Comparison of ENCODE assay signal across 9 cellular contexts in genomic region chr3:185630182-185630622, GRCh38. TPM values are rescaled to one million over a fixed set of nuclear protein-coding genes. Genes with fewer than 3 reads are reported as not detected.
DNase-seq lines count a peak whose midpoint lies in the region; ATAC-seq and TF ChIP-seq lines count a peak whose summit lies in the region.
"Had no signal": no experiment of that assay in that cellular context is flagged by ENCODE, and none has a peak within 500 bp of the region (broad histone marks: within the 10 kb centered on the region; RNA-seq: fewer than 3 reads in every experiment).

No MANE protein-coding gene starts in this region.

- TF ChIP-seq CTCF in upper lobe of right lung (IDR thresholded peaks at IDR 0.05) = no peak

- no peak overlapping the region for H3K4me2 ChIP-seq in mesenchymal stem cell (ENCODE audit: low read length, poor library complexity, severe bottlenecking)

- H3K36me3 ChIP-seq in mesenchymal stem cell (ENCODE audit: control insufficient read depth in 1 of 2, insufficient read depth in 2 of 2, low read depth in 1 of 2, low read length in 2 of 2) = peaks cover 17 to 47% of the 10 kb centered on the region in 2 experiments
- H3K36me3 ChIP-seq in upper lobe of right lung = peaks cover 44% of the 10 kb centered on the region

- no peaks in the 10 kb centered on the region for H3K27me3 Mint-ChIP-seq in activated naive CD4-positive, alpha-beta T cell treated with anti-CD3 and anti-CD28 coated beads for 36 hours (ENCODE audit: low read depth)
- H3K27me3 Mint-ChIP-seq in dendritic cell treated with granulocyte-macrophage colony-stimulating factor and Interleukin-4, amounts not matched to agents 40 ng/mL and 50 ng/mL, for 4 days = no peaks in the 10 kb centered on the region
- H3K27me3 Mint-ChIP-seq: effector memory CD8-positive, alpha-beta T cell had no signal

- H3K27ac ChIP-seq in mesenchymal stem cell (ENCODE audit: low read length, poor library complexity, severe bottlenecking) = no peak overlapping the region
- peak overlapping the region; percentile 78 for H3K27ac ChIP-seq in upper lobe of right lung

- no peak overlapping the region for H3K23ac ChIP-seq in mesenchymal stem cell (ENCODE audit: low read length in 2 of 2)

- H3K4ac ChIP-seq in mesenchymal stem cell (ENCODE audit: low read depth in 1 of 2, low read length in 2 of 2) = no peak overlapping the region

- H4K91ac ChIP-seq in mesenchymal stem cell (ENCODE audit: low read length) = no peak overlapping the region

- no peak overlapping the region for H3K14ac ChIP-seq in mesenchymal stem cell (ENCODE audit: low read length in 2 of 2)

- intact Hi-C loops in activated naive CD4-positive, alpha-beta T cell treated with anti-CD3 and anti-CD28 coated beads for 36 hours (cut with micrococcal nuclease) = no loop called here
- intact Hi-C loops in dendritic cell treated with granulocyte-macrophage colony-stimulating factor and Interleukin-4, amounts not matched to agents 40 ng/mL and 50 ng/mL, for 4 days (cut with micrococcal nuclease) = no loop called here
- intact Hi-C loops in upper lobe of right lung (cut with DNase I) = no loop called here

- H3K36me3 Mint-ChIP-seq in activated naive CD4-positive, alpha-beta T cell treated with anti-CD3 and anti-CD28 coated beads, Interleukin-2, amount 50 U/mL, for 72 hours = peaks cover 0 to 9% of the 10 kb centered on the region in 2 donors
- H3K36me3 Mint-ChIP-seq in activated naive CD4-positive, alpha-beta T cell treated with anti-CD3 and anti-CD28 coated beads for 36 hours (ENCODE audit: low read depth) = peaks cover 10% of the 10 kb centered on the region
- peaks cover 45% of the 10 kb centered on the region for H3K36me3 Mint-ChIP-seq in dendritic cell treated with granulocyte-macrophage colony-stimulating factor and Interleukin-4, amounts not matched to agents 40 ng/mL and 50 ng/mL, for 4 days (ENCODE audit: low read depth)

- H3K27me3 ChIP-seq in mesenchymal stem cell (ENCODE audit: control insufficient read depth in 1 of 2, insufficient read depth in 1 of 2, low read length in 2 of 2) = no peaks in the 10 kb centered on the region
- H3K27me3 ChIP-seq in upper lobe of right lung = no peaks in the 10 kb centered on the region

- no peak overlapping the region for H2BK12ac ChIP-seq in mesenchymal stem cell (ENCODE audit: low read length in 2 of 2)

- H3K18ac ChIP-seq in mesenchymal stem cell (ENCODE audit: low read depth in 1 of 2, low read length in 2 of 2) = no peak overlapping the region

- H3K4me1 ChIP-seq in mesenchymal stem cell (ENCODE audit: control insufficient read depth, insufficient read depth, low read depth, low read length) (no peaks in the 10 kb centered on the region), upper lobe of right lung (peaks cover 20% of the 10 kb centered on the region)

- H3K9me3 ChIP-seq in mesenchymal stem cell (ENCODE audit: control insufficient read depth, low read length) (no peaks in the 10 kb centered on the region), upper lobe of right lung (no peaks in the 10 kb centered on the region)

- DNase-seq in activated naive CD4-positive, alpha-beta T cell treated with anti-CD3 and anti-CD28 coated beads, Interleukin-2, amount 50 U/mL, for 72 hours (ENCODE audit: low spot score in 2 of 2) = no peak
- no peak for DNase-seq in activated naive CD4-positive, alpha-beta T cell treated with anti-CD3 and anti-CD28 coated beads for 36 hours
- peak; percentile 33 for DNase-seq in mesenchymal stem cell
- DNase-seq in upper lobe of right lung = no peak
- DNase-seq in NOMO-1 (lab: John Stamatoyannopoulos, UW; ENCODE audit: unreplicated experiment in 2 of 2) = no peak
- DNase-seq in NCI-H526 treated with DMSO at 0.1 percent for 48 hours (lab: John Stamatoyannopoulos, UW) = no peak
- DNase-seq: effector memory CD8-positive, alpha-beta T cell had no signal

- H2AFZ ChIP-seq in mesenchymal stem cell (ENCODE audit: low read depth, low read length) = no peak overlapping the region

- no peaks in the 10 kb centered on the region for H3K9me3 Mint-ChIP-seq in activated naive CD4-positive, alpha-beta T cell treated with anti-CD3 and anti-CD28 coated beads, Interleukin-2, amount 50 U/mL, for 72 hours
- H3K9me3 Mint-ChIP-seq in activated naive CD4-positive, alpha-beta T cell treated with anti-CD3 and anti-CD28 coated beads for 36 hours = no peaks in the 10 kb centered on the region
- H3K9me3 Mint-ChIP-seq in dendritic cell treated with granulocyte-macrophage colony-stimulating factor and Interleukin-4, amounts not matched to agents 40 ng/mL and 50 ng/mL, for 4 days = no peaks in the 10 kb centered on the region
- H3K9me3 Mint-ChIP-seq: effector memory CD8-positive, alpha-beta T cell had no signal

- H3K4me1 Mint-ChIP-seq in activated naive CD4-positive, alpha-beta T cell treated with anti-CD3 and anti-CD28 coated beads for 36 hours (ENCODE audit: low read depth) = peaks cover 7% of the 10 kb centered on the region
- H3K4me1 Mint-ChIP-seq in dendritic cell treated with granulocyte-macrophage colony-stimulating factor and Interleukin-4, amounts not matched to agents 40 ng/mL and 50 ng/mL, for 4 days (ENCODE audit: low read depth) = peaks cover 9% of the 10 kb centered on the region

- no peak overlapping the region for H2BK5ac ChIP-seq in mesenchymal stem cell (ENCODE audit: low read depth, low read length, poor library complexity, severe bottlenecking)

- H3K4me3 ChIP-seq in mesenchymal stem cell (ENCODE audit: insufficient read depth in 1 of 2, low read depth in 1 of 2, low read length in 2 of 2) (no peak overlapping the region), upper lobe of right lung (no peak overlapping the region)

- peak overlapping the region; percentile 36 for H3K9ac ChIP-seq in mesenchymal stem cell (ENCODE audit: low read length)

- H3K27ac Mint-ChIP-seq in activated naive CD4-positive, alpha-beta T cell treated with anti-CD3 and anti-CD28 coated beads, Interleukin-2, amount 50 U/mL, for 72 hours = peak overlapping the region; percentile 53 to 56
- H3K27ac Mint-ChIP-seq in activated naive CD4-positive, alpha-beta T cell treated with anti-CD3 and anti-CD28 coated beads for 36 hours = no peak overlapping the region
- peak overlapping the region; percentile 24 for H3K27ac Mint-ChIP-seq in dendritic cell treated with granulocyte-macrophage colony-stimulating factor and Interleukin-4, amounts not matched to agents 40 ng/mL and 50 ng/mL, for 4 days
- H3K27ac Mint-ChIP-seq: effector memory CD8-positive, alpha-beta T cell had no signal

- H3K79me1 ChIP-seq in mesenchymal stem cell (replicated peaks; ENCODE audit: low read length, poor library complexity, severe bottlenecking) = no peaks in the 10 kb centered on the region

- H3K4me3 Mint-ChIP-seq in activated naive CD4-positive, alpha-beta T cell treated with anti-CD3 and anti-CD28 coated beads for 36 hours = no peak overlapping the region
- H3K4me3 Mint-ChIP-seq in dendritic cell treated with granulocyte-macrophage colony-stimulating factor and Interleukin-4, amounts not matched to agents 40 ng/mL and 50 ng/mL, for 4 days = no peak overlapping the region
- H3K4me3 Mint-ChIP-seq: effector memory CD8-positive, alpha-beta T cell had no signal

- 74% methylated on average over 5 of the region's 6 CpGs for WGBS in mesenchymal stem cell

- H4K8ac ChIP-seq in mesenchymal stem cell (ENCODE audit: low read length) = no peak overlapping the region

- CTCF ChIA-PET in activated naive CD4-positive, alpha-beta T cell treated with anti-CD3 and anti-CD28 coated beads for 36 hours (lab: Charles Lee) = no interaction called here

- no peak for ATAC-seq in activated naive CD4-positive, alpha-beta T cell treated with anti-CD3 and anti-CD28 coated beads, Interleukin-2, amount 50 U/mL, for 72 hours
- ATAC-seq in upper lobe of right lung = peak; percentile 88
- no peak for ATAC-seq in GM19452 (IDR thresholded peaks at IDR 0.05; ENCODE audit: unreplicated experiment)
- ATAC-seq: effector memory CD8-positive, alpha-beta T cell had no signal

- H2BK120ac ChIP-seq in mesenchymal stem cell (ENCODE audit: low read depth, low read length) = no peak overlapping the region

- no peak overlapping the region for H2AK5ac ChIP-seq in mesenchymal stem cell (ENCODE audit: low read length, severe bottlenecking)

- no peak overlapping the region for H2BK15ac ChIP-seq in mesenchymal stem cell (ENCODE audit: low read depth, poor library complexity, severe bottlenecking)

RNA-seq across cellular contexts. Expression of gene SENP2, which starts 44.1 kb away (rescaled TPM):
- total RNA-seq in activated naive CD4-positive, alpha-beta T cell treated with anti-CD3 and anti-CD28 coated beads, Interleukin-2, amount 50 U/mL, for 72 hours = 10 to 100 TPM; 30.6 to 38.6 TPM
- 10 to 100 TPM; 19.4 to 25.0 TPM for total RNA-seq in activated naive CD4-positive, alpha-beta T cell treated with anti-CD3 and anti-CD28 coated beads for 36 hours
- polyA plus RNA-seq in mesenchymal stem cell (2013, experiment 1 of 2) = 24.9 TPM
- 24.3 TPM for polyA plus RNA-seq in mesenchymal stem cell (2013, experiment 2 of 2)
- 42.0 TPM for total RNA-seq in upper lobe of right lung
